Comparison of ENCODE assay signal across 1 cellular context in genomic region chr7:128099204-128099671, GRCh38.
TF ChIP-seq lines count a peak whose summit lies in the region.

No MANE protein-coding gene starts in this region.

TF ChIP-seq in K562, 482 proteins besides CTCF, POLR2A, EP300 and RAD21 (continued from another document and continues in another):
- TF ChIP-seq ARID4B (CRISPR knock-in tag; IDR thresholded peaks at IDR 0.05) (no peak), SRF (CRISPR knock-in tag; IDR thresholded peaks at IDR 0.05) (0 out of 4 replicates have a peak, but pooled peaks of 1 of the 2 experiments have one; percentile 36), GTF2B (IDR thresholded peaks at IDR 0.05; ENCODE audit: extremely low read depth, insufficient read length) (no peak), MAX (CRISPR knock-in tag; IDR thresholded peaks at IDR 0.05) (no peak), ZKSCAN3 (CRISPR knock-in tag; IDR thresholded peaks at IDR 0.05) (no peak), LCOR (CRISPR knock-in tag; IDR thresholded peaks at IDR 0.05) (peak; percentile 81; the same call in 1 of the 2 replicates), MEF2D (tag; conservative IDR thresholded peaks at IDR 0.05; ENCODE audit: low read depth) (no peak), POLR2AphosphoS5 (IDR thresholded peaks at IDR 0.05; ENCODE audit: control insufficient read depth, insufficient read depth, low read depth, low read length) (peak; percentile 56; the same call in 1 of the 2 replicates), FOXO4 (CRISPR knock-in tag; IDR thresholded peaks at IDR 0.05) (no peak), MGA (IDR thresholded peaks at IDR 0.05) (peak; percentile 94), MEIS2 (IDR thresholded peaks at IDR 0.05; ENCODE audit: partially characterized antibody) (peak; percentile 32), SREBF2 (CRISPR knock-in tag; IDR thresholded peaks at IDR 0.05) (no peak), ZBTB17 (CRISPR knock-in tag; IDR thresholded peaks at IDR 0.05) (peak; percentile 89), PATZ1 (CRISPR knock-in tag; IDR thresholded peaks at IDR 0.05; ENCODE audit: borderline replicate concordance) (no peak), NR3C1 (CRISPR knock-in tag; IDR thresholded peaks at IDR 0.05) (no peak), ARNT (IDR thresholded peaks at IDR 0.05) (0 out of 4 replicates have a peak, but pooled peaks of 1 of the 2 experiments have one; percentile 67), ZNF740 (CRISPR knock-in tag; IDR thresholded peaks at IDR 0.05) (peak; percentile 53), ZNF740 (tag; IDR thresholded peaks at IDR 0.05) (peak; percentile 49 to 62; a peak in 1 of 4 replicates), CTCFL (IDR thresholded peaks at IDR 0.05; ENCODE audit: borderline replicate concordance, insufficient read depth, low read depth, low read length, poor library complexity, severe bottlenecking) (no peak), SMARCA4 (IDR thresholded peaks at IDR 0.05) (peak; percentile 91), PTTG1 (tag; IDR thresholded peaks at IDR 0.05; ENCODE audit: low read depth) (no peak), KLF6 (CRISPR knock-in tag; IDR thresholded peaks at IDR 0.05; ENCODE audit: borderline replicate concordance) (no peak), TSHZ1 (CRISPR knock-in tag; IDR thresholded peaks at IDR 0.05) (no peak)
